Comparison of ENCODE assay signal across 8 cellular contexts in genomic region chr1:225427249-225428065, GRCh38. TPM values are rescaled to one million over a fixed set of nuclear protein-coding genes. Genes with fewer than 3 reads are reported as not detected.
DNase-seq lines count a peak whose midpoint lies in the region; ATAC-seq and TF ChIP-seq lines count a peak whose summit lies in the region.

Gene LBR (minus strand): TSS chr1:225428038. CDS start chr1:225424075, 3,963 bp downstream.

- intact Hi-C loops in natural killer cell (cut with micrococcal nuclease) (loop anchor here (1.0 to 2.0 kb wide), 3 partner anchors 18 to 33 kb away; no protein-coding TSS in a partner anchor), vagina (cut with DNase I) (no loop called here)

- no peaks in the 10 kb centered on the region for H3K27me3 Mint-ChIP-seq in natural killer cell (ENCODE audit: low read depth in 2 of 2)

- peak within 1 kb of the TSS; percentile 88 for H3K4me2 ChIP-seq in fibroblast of lung (ENCODE audit: extremely low read depth, insufficient read depth, low read length)

- in situ Hi-C loops in Caki2 (cut with HindIII; ENCODE audit: low pct_unique_long_range_greater_than_20kb, low sequenced_read_pairs) = no loop called here

- H3K4me3 Mint-ChIP-seq in natural killer cell = peak within 1 kb of the TSS; percentile 91

- no peaks in the 10 kb centered on the region for H3K9me3 Mint-ChIP-seq in natural killer cell

- H3K27me3 ChIP-seq in fibroblast of lung (ENCODE audit: control insufficient read depth, insufficient read depth, low read length) (no peaks in the 10 kb centered on the region), vagina (no peaks in the 10 kb centered on the region)

- no peak for TF ChIP-seq CTCF in fibroblast of lung (conservative IDR thresholded peaks at IDR 0.05 in 1 of 2, IDR thresholded peaks at IDR 0.05 in 1 of 2; ENCODE audit: low read depth in 1 of 2, low read length in 2 of 2)
- TF ChIP-seq CTCF in natural killer cell (IDR thresholded peaks at IDR 0.05) = no peak
- TF ChIP-seq CTCF in vagina (IDR thresholded peaks at IDR 0.05) = no peak

- H3K4me1 Mint-ChIP-seq in natural killer cell = peaks cover 54 to 56% of the 10 kb centered on the region in 2 donors

- peak in 1 of 2 donors; percentile 71 for TF ChIP-seq POLR2A in vagina (IDR thresholded peaks at IDR 0.05)

- ATAC-seq in GM19452 (IDR thresholded peaks at IDR 0.05; ENCODE audit: unreplicated experiment) (peak; percentile 38), HG03469 (IDR thresholded peaks at IDR 0.05; ENCODE audit: unreplicated experiment) (peak; percentile 7), natural killer cell (peak; percentile 15 to 33 (median 27))

- no peaks in the 10 kb centered on the region for H4K20me1 ChIP-seq in fibroblast of lung (ENCODE audit: control insufficient read depth, extremely low read depth, insufficient read depth, low read length)

- H3K79me2 ChIP-seq in fibroblast of lung (ENCODE audit: control insufficient read depth, insufficient read depth, low read length) = peaks cover 54% of the 10 kb centered on the region

- H3K4me1 ChIP-seq in fibroblast of lung (ENCODE audit: control insufficient read depth, extremely low read depth, insufficient read depth, low read length) = peaks cover 10% of the 10 kb centered on the region
- H3K4me1 ChIP-seq in vagina = peaks cover 41% of the 10 kb centered on the region

- H2AFZ ChIP-seq in fibroblast of lung (ENCODE audit: low read length) = peak within 1 kb of the TSS; percentile 74

- H3K9me3 ChIP-seq in fibroblast of lung (ENCODE audit: control insufficient read depth, insufficient read depth, low read depth, low read length) (no peaks in the 10 kb centered on the region), vagina (no peaks in the 10 kb centered on the region)

- H3K36me3 Mint-ChIP-seq in natural killer cell = no peaks in the 10 kb centered on the region

- no peaks in the 10 kb centered on the region for H3K36me3 ChIP-seq in fibroblast of lung (ENCODE audit: control insufficient read depth, insufficient read depth, low read length)
- H3K36me3 ChIP-seq in vagina = no peaks in the 10 kb centered on the region

- H3K4me3 ChIP-seq in fibroblast of lung (replicated peaks in 1 of 4; ENCODE audit: control extremely low read depth in 1 of 4, insufficient read depth in 1 of 4, low read depth in 3 of 4, low read length in 4 of 4) = peak within 1 kb of the TSS; percentile 83 to 93 (median 88)
- H3K4me3 ChIP-seq in vagina = peak within 1 kb of the TSS; percentile 94 to 97

- H3K27ac ChIP-seq in fibroblast of lung (ENCODE audit: insufficient read depth, low read length) (peak within 1 kb of the TSS; percentile 85), vagina (peak within 1 kb of the TSS; percentile 93)

- H3K27ac Mint-ChIP-seq in natural killer cell = peak within 1 kb of the TSS; percentile 88 to 90

- no peak for DNase-seq in Caki2 (ENCODE audit: low read depth)
- peak; percentile 33 to 54 for DNase-seq in activated CD4-positive, alpha-beta T cell treated with anti-CD3 and anti-CD28 coated beads, Interleukin-2, amount 50 U/mL, for 48 hours
- peak; percentile 29 to 42 for DNase-seq in fibroblast of lung (ENCODE audit: low read depth in 2 of 2)
- DNase-seq in natural killer cell = no peak
- no peak for DNase-seq in vagina (ENCODE audit: extremely low spot score in 2 of 2)
- DNase-seq in NAMALWA (ENCODE audit: low spot score) = no peak

- H3K9ac ChIP-seq in fibroblast of lung (ENCODE audit: insufficient read depth, low read length) = peak within 1 kb of the TSS; percentile 80

RNA-seq across cellular contexts. Expression of gene LBR, which starts in this region (rescaled TPM):
- 53.4 and 58.3 TPM in 2 replicates for total RNA-seq in Caki2 (2014; rRNA removed; shearing (Covaris generic); ENCODE audit: low replicate concordance)
- total RNA-seq in fibroblast of lung (33.9 and 39.5 TPM in 2 replicates), natural killer cell (100 to 1,000 TPM; 161 to 179 (median 178) TPM), vagina (41.5 TPM)
- 34.1 and 39.0 TPM in 2 replicates for polyA plus RNA-seq in fibroblast of lung
- 19.5 and 23.9 TPM in 2 replicates for polyA plus RNA-seq in fibroblast of lung (2012)
- polyA minus RNA-seq in fibroblast of lung (ENCODE audit: low replicate concordance) = 30.4 and 41.9 TPM in 2 replicates

Comparison
In these comparisons a context has a peak if more than half of its experiments do, and no peak if none do; other contexts are left out.
1. DNase-seq: peak in activated CD4-positive, alpha-beta T cell treated with anti-CD3 and anti-CD28 coated beads, Interleukin-2, amount 50 U/mL, for 48 hours (2 of 2) and fibroblast of lung (2 of 2); none in Caki2 (single experiment), natural killer cell (single experiment), vagina (0 of 2) and NAMALWA (single experiment).
2. Peak in every context shown above with its lines, with median percentiles within 50 percentile points of each other: ATAC-seq.